Comparison of ENCODE assay signal across 3 cellular contexts in the genomic region with DNA sequence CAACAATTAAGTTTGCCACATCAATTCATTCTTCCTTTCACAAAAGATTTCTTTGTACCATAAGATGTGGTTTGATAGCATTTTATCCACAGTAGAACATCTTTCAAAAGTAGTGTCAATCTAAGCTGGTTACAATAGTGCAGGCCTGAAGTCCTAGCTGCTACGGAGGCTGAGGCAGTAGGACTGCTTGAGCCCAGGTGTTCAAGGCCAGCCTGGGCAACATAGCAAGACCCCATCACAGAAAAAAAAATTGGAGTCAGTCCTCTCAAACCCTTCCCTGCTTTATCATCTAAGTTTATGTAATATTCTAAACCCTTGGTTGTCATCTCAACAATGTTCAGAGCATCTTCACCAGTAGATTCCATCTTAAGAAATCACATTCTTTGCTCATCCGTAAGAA.
TF ChIP-seq lines count a peak whose summit lies in the region.

No MANE protein-coding gene starts in this region.

TF ChIP-seq in HepG2, 621 proteins besides CTCF, POLR2A, EP300 and RAD21 (continued from another document):
- TF ChIP-seq ZNF510 (CRISPR knock-in tag; IDR thresholded peaks at IDR 0.05; ENCODE audit: low read depth) (no peak), IKZF4 (CRISPR knock-in tag; IDR thresholded peaks at IDR 0.05; ENCODE audit: borderline replicate concordance, low read depth, not compliant biosample characterization) (no peak), ZNF777 (CRISPR knock-in tag; IDR thresholded peaks at IDR 0.05) (no peak)

TF ChIP-seq in HEK293, 187 proteins besides CTCF, POLR2A, EP300 and RAD21 (continued from another document):
- TF ChIP-seq ZNF354C (tag by site-specific recombination; IDR thresholded peaks at IDR 0.05; ENCODE audit: borderline replicate concordance, low read depth) (no peak), ZSCAN23 (tag by site-specific recombination; IDR thresholded peaks at IDR 0.05) (no peak), ZNF521 (tag by site-specific recombination; IDR thresholded peaks at IDR 0.05) (no peak), MYNN (tag by site-specific recombination; IDR thresholded peaks at IDR 0.05; ENCODE audit: borderline replicate concordance) (no peak), ZNF335 (tag by site-specific recombination; conservative IDR thresholded peaks at IDR 0.05) (no peak), YY1 (tag by site-specific recombination; IDR thresholded peaks at IDR 0.05) (no peak), ZNF121 (tag by site-specific recombination; IDR thresholded peaks at IDR 0.05) (0 out of 2 replicates have a peak, but pooled peaks have one; percentile 31)
- TF ChIP-seq, protein P1, sequence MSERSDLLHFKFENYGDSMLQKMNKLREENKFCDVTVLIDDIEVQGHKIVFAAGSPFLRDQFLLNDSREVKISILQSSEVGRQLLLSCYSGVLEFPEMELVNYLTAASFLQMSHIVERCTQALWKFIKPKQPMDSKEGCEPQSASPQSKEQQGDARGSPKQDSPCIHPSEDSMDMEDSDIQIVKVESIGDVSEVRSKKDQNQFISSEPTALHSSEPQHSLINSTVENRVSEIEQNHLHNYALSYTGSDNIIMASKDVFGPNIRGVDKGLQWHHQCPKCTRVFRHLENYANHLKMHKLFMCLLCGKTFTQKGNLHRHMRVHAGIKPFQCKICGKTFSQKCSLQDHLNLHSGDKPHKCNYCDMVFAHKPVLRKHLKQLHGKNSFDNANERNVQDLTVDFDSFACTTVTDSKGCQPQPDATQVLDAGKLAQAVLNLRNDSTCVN (tag by site-specific recombination; optimal IDR thresholded peaks at IDR 0.05): no peak

TF ChIP-seq in WTC11, 78 proteins besides CTCF, POLR2A, EP300 and RAD21:
- TF ChIP-seq, protein P2, sequence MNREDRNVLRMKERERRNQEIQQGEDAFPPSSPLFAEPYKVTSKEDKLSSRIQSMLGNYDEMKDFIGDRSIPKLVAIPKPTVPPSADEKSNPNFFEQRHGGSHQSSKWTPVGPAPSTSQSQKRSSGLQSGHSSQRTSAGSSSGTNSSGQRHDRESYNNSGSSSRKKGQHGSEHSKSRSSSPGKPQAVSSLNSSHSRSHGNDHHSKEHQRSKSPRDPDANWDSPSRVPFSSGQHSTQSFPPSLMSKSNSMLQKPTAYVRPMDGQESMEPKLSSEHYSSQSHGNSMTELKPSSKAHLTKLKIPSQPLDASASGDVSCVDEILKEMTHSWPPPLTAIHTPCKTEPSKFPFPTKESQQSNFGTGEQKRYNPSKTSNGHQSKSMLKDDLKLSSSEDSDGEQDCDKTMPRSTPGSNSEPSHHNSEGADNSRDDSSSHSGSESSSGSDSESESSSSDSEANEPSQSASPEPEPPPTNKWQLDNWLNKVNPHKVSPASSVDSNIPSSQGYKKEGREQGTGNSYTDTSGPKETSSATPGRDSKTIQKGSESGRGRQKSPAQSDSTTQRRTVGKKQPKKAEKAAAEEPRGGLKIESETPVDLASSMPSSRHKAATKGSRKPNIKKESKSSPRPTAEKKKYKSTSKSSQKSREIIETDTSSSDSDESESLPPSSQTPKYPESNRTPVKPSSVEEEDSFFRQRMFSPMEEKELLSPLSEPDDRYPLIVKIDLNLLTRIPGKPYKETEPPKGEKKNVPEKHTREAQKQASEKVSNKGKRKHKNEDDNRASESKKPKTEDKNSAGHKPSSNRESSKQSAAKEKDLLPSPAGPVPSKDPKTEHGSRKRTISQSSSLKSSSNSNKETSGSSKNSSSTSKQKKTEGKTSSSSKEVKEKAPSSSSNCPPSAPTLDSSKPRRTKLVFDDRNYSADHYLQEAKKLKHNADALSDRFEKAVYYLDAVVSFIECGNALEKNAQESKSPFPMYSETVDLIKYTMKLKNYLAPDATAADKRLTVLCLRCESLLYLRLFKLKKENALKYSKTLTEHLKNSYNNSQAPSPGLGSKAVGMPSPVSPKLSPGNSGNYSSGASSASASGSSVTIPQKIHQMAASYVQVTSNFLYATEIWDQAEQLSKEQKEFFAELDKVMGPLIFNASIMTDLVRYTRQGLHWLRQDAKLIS (CRISPR knock-in tag; IDR thresholded peaks at IDR 0.05; ENCODE audit: borderline replicate concordance): no peak
- TF ChIP-seq ZNF121 (CRISPR knock-in tag; IDR thresholded peaks at IDR 0.05): peak; percentile 68; the same call in 1 of the 2 replicates
